In the genomic region with DNA sequence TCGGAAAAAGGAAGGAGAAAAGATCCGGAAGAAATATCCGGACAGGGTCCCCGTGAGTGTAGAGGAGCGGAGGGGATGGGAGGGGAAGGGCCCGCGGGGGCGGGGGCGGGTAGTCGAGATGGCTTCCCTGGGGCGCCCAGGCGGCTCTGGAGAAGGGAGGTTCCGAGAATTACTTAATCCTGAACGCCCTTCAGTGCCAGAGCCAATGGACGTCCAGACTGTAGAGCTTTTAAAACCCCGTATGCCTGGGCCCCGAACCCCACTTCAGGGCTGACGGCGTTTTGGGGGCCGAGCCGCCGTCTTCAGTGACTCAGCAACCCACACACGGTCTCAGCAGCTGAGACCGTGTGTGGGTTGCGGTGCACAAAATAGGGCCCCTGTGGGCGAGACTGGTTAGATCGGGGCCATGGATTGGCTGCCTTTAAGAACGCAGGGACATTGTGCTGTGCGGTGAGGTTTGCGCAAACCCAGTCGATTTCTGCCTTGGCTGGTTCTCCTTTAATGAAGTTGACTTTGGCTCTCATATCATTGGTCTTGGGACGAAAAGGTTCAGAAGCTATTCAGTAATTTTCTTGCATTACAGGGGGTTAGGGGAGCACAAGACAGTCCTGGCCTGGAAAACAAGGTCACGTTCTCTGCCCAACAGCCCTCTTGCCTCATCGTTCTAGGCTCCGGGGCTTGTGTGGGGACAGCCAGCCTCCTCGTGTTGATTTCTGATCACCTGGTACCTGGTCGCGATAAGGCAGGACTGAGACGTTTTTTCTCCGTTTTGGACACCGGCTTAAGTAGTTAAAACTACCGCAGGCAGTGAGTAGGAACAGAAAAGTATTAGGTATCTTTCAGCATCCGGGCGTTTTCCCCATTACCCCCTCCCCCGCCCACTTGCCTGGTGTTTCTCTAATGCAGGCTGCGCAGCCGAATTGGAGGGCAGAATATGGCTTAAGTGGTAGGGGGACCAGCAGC, we compare ENCODE assay signal across 1 cellular context.
TF ChIP-seq lines count a peak whose summit lies in the region.

No MANE protein-coding gene starts in this region.

TF ChIP-seq in H1, 55 proteins besides CTCF, POLR2A, EP300 and RAD21 (continues in another document):
- TF ChIP-seq HDAC2 (IDR thresholded peaks at IDR 0.05; ENCODE audit: borderline replicate concordance in 1 of 2, low read depth in 2 of 2, low read length in 2 of 2), result no peak
- TF ChIP-seq JUN (IDR thresholded peaks at IDR 0.05; ENCODE audit: low read depth, low read length), result no peak
- no peak for TF ChIP-seq TEAD4 (IDR thresholded peaks at IDR 0.05; ENCODE audit: low read depth, low read length)
- TF ChIP-seq, protein P1, sequence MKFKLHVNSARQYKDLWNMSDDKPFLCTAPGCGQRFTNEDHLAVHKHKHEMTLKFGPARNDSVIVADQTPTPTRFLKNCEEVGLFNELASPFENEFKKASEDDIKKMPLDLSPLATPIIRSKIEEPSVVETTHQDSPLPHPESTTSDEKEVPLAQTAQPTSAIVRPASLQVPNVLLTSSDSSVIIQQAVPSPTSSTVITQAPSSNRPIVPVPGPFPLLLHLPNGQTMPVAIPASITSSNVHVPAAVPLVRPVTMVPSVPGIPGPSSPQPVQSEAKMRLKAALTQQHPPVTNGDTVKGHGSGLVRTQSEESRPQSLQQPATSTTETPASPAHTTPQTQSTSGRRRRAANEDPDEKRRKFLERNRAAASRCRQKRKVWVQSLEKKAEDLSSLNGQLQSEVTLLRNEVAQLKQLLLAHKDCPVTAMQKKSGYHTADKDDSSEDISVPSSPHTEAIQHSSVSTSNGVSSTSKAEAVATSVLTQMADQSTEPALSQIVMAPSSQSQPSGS (IDR thresholded peaks at IDR 0.05; ENCODE audit: low read length), result no peak
- no peak for TF ChIP-seq JUND (IDR thresholded peaks at IDR 0.05; ENCODE audit: low read length)
- TF ChIP-seq SP1 (IDR thresholded peaks at IDR 0.05; ENCODE audit: low read depth, low read length), result no peak
- TF ChIP-seq PHF8 (conservative IDR thresholded peaks at IDR 0.05; ENCODE audit: low read depth, low read length), result no peak; the same call in 1 of the 2 replicates
- 0 out of 4 replicates have a peak, but pooled peaks of 1 of the 2 experiments have one; percentile 32 for TF ChIP-seq SIN3A (conservative IDR thresholded peaks at IDR 0.05 in 1 of 2, IDR thresholded peaks at IDR 0.05 in 1 of 2; ENCODE audit: low read depth in 1 of 2, low read length in 2 of 2)
- TF ChIP-seq SAP30 (IDR thresholded peaks at IDR 0.05; ENCODE audit: insufficient read depth, insufficient replicate concordance, low read length), result no peak
- TF ChIP-seq NANOG (IDR thresholded peaks at IDR 0.05; ENCODE audit: insufficient read depth, low read depth, low read length, poor library complexity, severe bottlenecking), result no peak
- no peak for TF ChIP-seq EGR1 (IDR thresholded peaks at IDR 0.05; ENCODE audit: borderline replicate concordance, low read depth, low read length)
- TF ChIP-seq TAF1 (IDR thresholded peaks at IDR 0.05; ENCODE audit: low read depth, low read length), result 0 out of 2 replicates have a peak, but pooled peaks have one; percentile 18
- no peak for TF ChIP-seq CTBP2 (IDR thresholded peaks at IDR 0.05; ENCODE audit: borderline replicate concordance, insufficient read depth, insufficient read length, low read length)
- TF ChIP-seq, protein P2, sequence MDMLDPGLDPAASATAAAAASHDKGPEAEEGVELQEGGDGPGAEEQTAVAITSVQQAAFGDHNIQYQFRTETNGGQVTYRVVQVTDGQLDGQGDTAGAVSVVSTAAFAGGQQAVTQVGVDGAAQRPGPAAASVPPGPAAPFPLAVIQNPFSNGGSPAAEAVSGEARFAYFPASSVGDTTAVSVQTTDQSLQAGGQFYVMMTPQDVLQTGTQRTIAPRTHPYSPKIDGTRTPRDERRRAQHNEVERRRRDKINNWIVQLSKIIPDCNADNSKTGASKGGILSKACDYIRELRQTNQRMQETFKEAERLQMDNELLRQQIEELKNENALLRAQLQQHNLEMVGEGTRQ (IDR thresholded peaks at IDR 0.05; ENCODE audit: low read length), result no peak
- TF ChIP-seq EZH2 (IDR thresholded peaks at IDR 0.05; ENCODE audit: low read depth, low read length, severe bottlenecking), result no peak
- no peak for TF ChIP-seq NRF1 (IDR thresholded peaks at IDR 0.05; ENCODE audit: low read depth, low read length)
- TF ChIP-seq FOSL1 (IDR thresholded peaks at IDR 0.05; ENCODE audit: insufficient read depth, low read depth, low read length), result no peak
- no peak for TF ChIP-seq SP2 (IDR thresholded peaks at IDR 0.05; ENCODE audit: low read length)
- 0 out of 2 replicates have a peak, but pooled peaks have one; percentile 43 for TF ChIP-seq RBBP5 (IDR thresholded peaks at IDR 0.05; ENCODE audit: borderline replicate concordance, low read depth, low read length)
- no peak for TF ChIP-seq GABPA (IDR thresholded peaks at IDR 0.05; ENCODE audit: borderline replicate concordance, insufficient read depth, low read length)
- TF ChIP-seq GTF2F1 (IDR thresholded peaks at IDR 0.05; ENCODE audit: borderline replicate concordance, low read depth, low read length), result no peak
- TF ChIP-seq SRF (IDR thresholded peaks at IDR 0.05; ENCODE audit: low read depth, low read length), result no peak
- TF ChIP-seq POU5F1 (IDR thresholded peaks at IDR 0.05; ENCODE audit: low read depth, low read length), result no peak
- TF ChIP-seq CBX5 (IDR thresholded peaks at IDR 0.05; ENCODE audit: low read depth, low read length), result no peak
- TF ChIP-seq, protein P3, sequence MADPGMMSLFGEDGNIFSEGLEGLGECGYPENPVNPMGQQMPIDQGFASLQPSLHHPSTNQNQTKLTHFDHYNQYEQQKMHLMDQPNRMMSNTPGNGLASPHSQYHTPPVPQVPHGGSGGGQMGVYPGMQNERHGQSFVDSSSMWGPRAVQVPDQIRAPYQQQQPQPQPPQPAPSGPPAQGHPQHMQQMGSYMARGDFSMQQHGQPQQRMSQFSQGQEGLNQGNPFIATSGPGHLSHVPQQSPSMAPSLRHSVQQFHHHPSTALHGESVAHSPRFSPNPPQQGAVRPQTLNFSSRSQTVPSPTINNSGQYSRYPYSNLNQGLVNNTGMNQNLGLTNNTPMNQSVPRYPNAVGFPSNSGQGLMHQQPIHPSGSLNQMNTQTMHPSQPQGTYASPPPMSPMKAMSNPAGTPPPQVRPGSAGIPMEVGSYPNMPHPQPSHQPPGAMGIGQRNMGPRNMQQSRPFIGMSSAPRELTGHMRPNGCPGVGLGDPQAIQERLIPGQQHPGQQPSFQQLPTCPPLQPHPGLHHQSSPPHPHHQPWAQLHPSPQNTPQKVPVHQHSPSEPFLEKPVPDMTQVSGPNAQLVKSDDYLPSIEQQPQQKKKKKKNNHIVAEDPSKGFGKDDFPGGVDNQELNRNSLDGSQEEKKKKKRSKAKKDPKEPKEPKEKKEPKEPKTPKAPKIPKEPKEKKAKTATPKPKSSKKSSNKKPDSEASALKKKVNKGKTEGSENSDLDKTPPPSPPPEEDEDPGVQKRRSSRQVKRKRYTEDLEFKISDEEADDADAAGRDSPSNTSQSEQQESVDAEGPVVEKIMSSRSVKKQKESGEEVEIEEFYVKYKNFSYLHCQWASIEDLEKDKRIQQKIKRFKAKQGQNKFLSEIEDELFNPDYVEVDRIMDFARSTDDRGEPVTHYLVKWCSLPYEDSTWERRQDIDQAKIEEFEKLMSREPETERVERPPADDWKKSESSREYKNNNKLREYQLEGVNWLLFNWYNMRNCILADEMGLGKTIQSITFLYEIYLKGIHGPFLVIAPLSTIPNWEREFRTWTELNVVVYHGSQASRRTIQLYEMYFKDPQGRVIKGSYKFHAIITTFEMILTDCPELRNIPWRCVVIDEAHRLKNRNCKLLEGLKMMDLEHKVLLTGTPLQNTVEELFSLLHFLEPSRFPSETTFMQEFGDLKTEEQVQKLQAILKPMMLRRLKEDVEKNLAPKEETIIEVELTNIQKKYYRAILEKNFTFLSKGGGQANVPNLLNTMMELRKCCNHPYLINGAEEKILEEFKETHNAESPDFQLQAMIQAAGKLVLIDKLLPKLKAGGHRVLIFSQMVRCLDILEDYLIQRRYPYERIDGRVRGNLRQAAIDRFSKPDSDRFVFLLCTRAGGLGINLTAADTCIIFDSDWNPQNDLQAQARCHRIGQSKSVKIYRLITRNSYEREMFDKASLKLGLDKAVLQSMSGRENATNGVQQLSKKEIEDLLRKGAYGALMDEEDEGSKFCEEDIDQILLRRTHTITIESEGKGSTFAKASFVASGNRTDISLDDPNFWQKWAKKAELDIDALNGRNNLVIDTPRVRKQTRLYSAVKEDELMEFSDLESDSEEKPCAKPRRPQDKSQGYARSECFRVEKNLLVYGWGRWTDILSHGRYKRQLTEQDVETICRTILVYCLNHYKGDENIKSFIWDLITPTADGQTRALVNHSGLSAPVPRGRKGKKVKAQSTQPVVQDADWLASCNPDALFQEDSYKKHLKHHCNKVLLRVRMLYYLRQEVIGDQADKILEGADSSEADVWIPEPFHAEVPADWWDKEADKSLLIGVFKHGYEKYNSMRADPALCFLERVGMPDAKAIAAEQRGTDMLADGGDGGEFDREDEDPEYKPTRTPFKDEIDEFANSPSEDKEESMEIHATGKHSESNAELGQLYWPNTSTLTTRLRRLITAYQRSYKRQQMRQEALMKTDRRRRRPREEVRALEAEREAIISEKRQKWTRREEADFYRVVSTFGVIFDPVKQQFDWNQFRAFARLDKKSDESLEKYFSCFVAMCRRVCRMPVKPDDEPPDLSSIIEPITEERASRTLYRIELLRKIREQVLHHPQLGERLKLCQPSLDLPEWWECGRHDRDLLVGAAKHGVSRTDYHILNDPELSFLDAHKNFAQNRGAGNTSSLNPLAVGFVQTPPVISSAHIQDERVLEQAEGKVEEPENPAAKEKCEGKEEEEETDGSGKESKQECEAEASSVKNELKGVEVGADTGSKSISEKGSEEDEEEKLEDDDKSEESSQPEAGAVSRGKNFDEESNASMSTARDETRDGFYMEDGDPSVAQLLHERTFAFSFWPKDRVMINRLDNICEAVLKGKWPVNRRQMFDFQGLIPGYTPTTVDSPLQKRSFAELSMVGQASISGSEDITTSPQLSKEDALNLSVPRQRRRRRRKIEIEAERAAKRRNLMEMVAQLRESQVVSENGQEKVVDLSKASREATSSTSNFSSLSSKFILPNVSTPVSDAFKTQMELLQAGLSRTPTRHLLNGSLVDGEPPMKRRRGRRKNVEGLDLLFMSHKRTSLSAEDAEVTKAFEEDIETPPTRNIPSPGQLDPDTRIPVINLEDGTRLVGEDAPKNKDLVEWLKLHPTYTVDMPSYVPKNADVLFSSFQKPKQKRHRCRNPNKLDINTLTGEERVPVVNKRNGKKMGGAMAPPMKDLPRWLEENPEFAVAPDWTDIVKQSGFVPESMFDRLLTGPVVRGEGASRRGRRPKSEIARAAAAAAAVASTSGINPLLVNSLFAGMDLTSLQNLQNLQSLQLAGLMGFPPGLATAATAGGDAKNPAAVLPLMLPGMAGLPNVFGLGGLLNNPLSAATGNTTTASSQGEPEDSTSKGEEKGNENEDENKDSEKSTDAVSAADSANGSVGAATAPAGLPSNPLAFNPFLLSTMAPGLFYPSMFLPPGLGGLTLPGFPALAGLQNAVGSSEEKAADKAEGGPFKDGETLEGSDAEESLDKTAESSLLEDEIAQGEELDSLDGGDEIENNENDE (IDR thresholded peaks at IDR 0.05; ENCODE audit: insufficient replicate concordance, low read length), result no peak
- peak; percentile 60 for TF ChIP-seq TAF7 (optimal IDR thresholded peaks at IDR 0.05; ENCODE audit: borderline replicate concordance, low read depth, low read length)
- no peak for TF ChIP-seq KDM1A (IDR thresholded peaks at IDR 0.05; ENCODE audit: borderline replicate concordance, low read length)
- TF ChIP-seq TBP (IDR thresholded peaks at IDR 0.05; ENCODE audit: low read depth, low read length), result 0 out of 2 replicates have a peak, but pooled peaks have one; percentile 8
- peak; percentile 52 for TF ChIP-seq BACH1 (IDR thresholded peaks at IDR 0.05; ENCODE audit: low read length)
- TF ChIP-seq HDAC6 (IDR thresholded peaks at IDR 0.05; ENCODE audit: low read depth, low read length), result no peak
- TF ChIP-seq YY1 (IDR thresholded peaks at IDR 0.05; ENCODE audit: low read depth, low read length), result no peak
- no peak; the same call in 1 of the 2 replicates for TF ChIP-seq MAFK (IDR thresholded peaks at IDR 0.05; ENCODE audit: low read depth, low read length)
- peak; percentile 13 for TF ChIP-seq POLR2AphosphoS5 (IDR thresholded peaks at IDR 0.05; ENCODE audit: low read depth, low read length)
- no peak for TF ChIP-seq RXRA (IDR thresholded peaks at IDR 0.05; ENCODE audit: insufficient read depth, low read depth, low read length)
- no peak for TF ChIP-seq BCL11A (IDR thresholded peaks at IDR 0.05; ENCODE audit: low read depth in 2 of 2, low read length in 2 of 2)
- TF ChIP-seq CBX8 (IDR thresholded peaks at IDR 0.05; ENCODE audit: borderline replicate concordance, low read depth, low read length), result no peak
- TF ChIP-seq RNF2 (IDR thresholded peaks at IDR 0.05; ENCODE audit: borderline replicate concordance, low read depth, low read length, missing control alignments, poor library complexity, severe bottlenecking), result no peak
- 0 out of 2 replicates have a peak, but pooled peaks have one; percentile 15 for TF ChIP-seq CHD1 (IDR thresholded peaks at IDR 0.05; ENCODE audit: low read depth, low read length)
- peak; percentile 23; the same call in 1 of the 2 replicates for TF ChIP-seq CEBPB (IDR thresholded peaks at IDR 0.05; ENCODE audit: low read depth, low read length)
- no peak for TF ChIP-seq KDM5A (IDR thresholded peaks at IDR 0.05; ENCODE audit: low read length)
- no peak for TF ChIP-seq TCF12 (IDR thresholded peaks at IDR 0.05; ENCODE audit: low read depth, low read length)
- TF ChIP-seq, protein P4, sequence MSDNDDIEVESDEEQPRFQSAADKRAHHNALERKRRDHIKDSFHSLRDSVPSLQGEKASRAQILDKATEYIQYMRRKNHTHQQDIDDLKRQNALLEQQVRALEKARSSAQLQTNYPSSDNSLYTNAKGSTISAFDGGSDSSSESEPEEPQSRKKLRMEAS (IDR thresholded peaks at IDR 0.05), result 0 out of 2 replicates have a peak, but pooled peaks have one; percentile 32
- TF ChIP-seq, protein P5, sequence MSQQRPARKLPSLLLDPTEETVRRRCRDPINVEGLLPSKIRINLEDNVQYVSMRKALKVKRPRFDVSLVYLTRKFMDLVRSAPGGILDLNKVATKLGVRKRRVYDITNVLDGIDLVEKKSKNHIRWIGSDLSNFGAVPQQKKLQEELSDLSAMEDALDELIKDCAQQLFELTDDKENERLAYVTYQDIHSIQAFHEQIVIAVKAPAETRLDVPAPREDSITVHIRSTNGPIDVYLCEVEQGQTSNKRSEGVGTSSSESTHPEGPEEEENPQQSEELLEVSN (IDR thresholded peaks at IDR 0.05), result no peak
- no peak for TF ChIP-seq ZNF274 (IDR thresholded peaks at IDR 0.05; ENCODE audit: borderline replicate concordance, extremely low read depth, low read length)
- no peak for TF ChIP-seq SIX5 (IDR thresholded peaks at IDR 0.05; ENCODE audit: low read depth, low read length)
- TF ChIP-seq ASH2L (IDR thresholded peaks at IDR 0.05; ENCODE audit: low read length), result no peak
- TF ChIP-seq KDM4A (IDR thresholded peaks at IDR 0.05; ENCODE audit: low read depth, low read length, severe bottlenecking), result no peak
- TF ChIP-seq RFX5 (IDR thresholded peaks at IDR 0.05; ENCODE audit: borderline replicate concordance, low read depth, low read length), result no peak
- TF ChIP-seq SUZ12 (IDR thresholded peaks at IDR 0.05; ENCODE audit: low read length), result no peak
- TF ChIP-seq SIRT6 (IDR thresholded peaks at IDR 0.05; ENCODE audit: low read length), result no peak
- no peak for TF ChIP-seq SP4 (IDR thresholded peaks at IDR 0.05; ENCODE audit: low read length)
- TF ChIP-seq, protein P6, sequence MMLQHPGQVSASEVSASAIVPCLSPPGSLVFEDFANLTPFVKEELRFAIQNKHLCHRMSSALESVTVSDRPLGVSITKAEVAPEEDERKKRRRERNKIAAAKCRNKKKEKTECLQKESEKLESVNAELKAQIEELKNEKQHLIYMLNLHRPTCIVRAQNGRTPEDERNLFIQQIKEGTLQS (IDR thresholded peaks at IDR 0.05; ENCODE audit: insufficient read depth, low read depth, low read length), result no peak
- TF ChIP-seq BRCA1 (IDR thresholded peaks at IDR 0.05; ENCODE audit: low read depth, low read length), result no peak
- no peak for TF ChIP-seq CREB1 (IDR thresholded peaks at IDR 0.05)
